Comparison of ENCODE assay signal across 24 cellular contexts in genomic region chr15:35698331-35698730, GRCh38.
DNase-seq lines count a peak whose midpoint lies in the region; ATAC-seq, FAIRE-seq and TF ChIP-seq lines count a peak whose summit lies in the region.
"Had no signal": no experiment of that assay in that cellular context is flagged by ENCODE, and none has a peak within 500 bp of the region (broad histone marks: within the 10 kb centered on the region; RNA-seq: fewer than 3 reads in every experiment).

No MANE protein-coding gene starts in this region.

- no peak overlapping the region for H3K14ac ChIP-seq in H1 (ENCODE audit: insufficient read length)

- H3K4me1 ChIP-seq in H1 (replicated peaks in 1 of 4; ENCODE audit: control insufficient read depth in 3 of 4, insufficient read depth in 4 of 4, low read length in 3 of 4): no peaks in the 10 kb centered on the region; a peak in 3 of 7 replicates
- H3K4me1 ChIP-seq: vagina had no signal

- no peak overlapping the region for H2BK12ac ChIP-seq in H1 (ENCODE audit: low read depth, low read length)

- DNase-seq in AG04450 (ENCODE audit: low read depth, low spot score) (no peak), NCI-H69 (lab: John Stamatoyannopoulos, UW) (peak; percentile 77), H1 (ENCODE audit: low read depth in 1 of 2, low spot score in 2 of 2) (no peak), NCI-H2029 (lab: John Stamatoyannopoulos, UW) (no peak), NCI-H510A treated with DMSO at 0.1 percent for 48 hours (lab: John Stamatoyannopoulos, UW) (no peak), activated T-cell treated with anti-CD3 and anti-CD28 coated beads for 4 hours (no peak)
- DNase-seq: activated CD4-positive, alpha-beta memory T cell treated with anti-CD3 and anti-CD28 coated beads for 36 hours; activated gamma-delta T cell treated with Interleukin-2 at 50 U/mL for 16 hours; caudate nucleus; kidney; natural killer cell; NCI-H524; posterior cingulate gyrus; sigmoid colon; T1000 had no signal

- TF ChIP-seq POLR2A in H1 (IDR thresholded peaks at IDR 0.05; ENCODE audit: control extremely low read depth in 1 of 2, low read depth in 2 of 2, low read length in 2 of 2): no peak

- H3K18ac ChIP-seq in H1 (ENCODE audit: extremely low read depth, low read length): no peak overlapping the region

- TF ChIP-seq CTCF in AG04450 (IDR thresholded peaks at IDR 0.05; ENCODE audit: low read depth, low read length) (no peak), H1 (IDR thresholded peaks at IDR 0.05; ENCODE audit: control extremely low read depth in 1 of 3, insufficient read depth in 1 of 3, low read depth in 1 of 3, low read length in 3 of 3) (no peak), nephron (IDR thresholded peaks at IDR 0.05; ENCODE audit: unreplicated experiment in 3 of 3) (no peak)

- no peak overlapping the region for H3K9ac ChIP-seq in H1 (replicated peaks in 1 of 4; ENCODE audit: extremely low read depth in 1 of 4, low read depth in 3 of 4, low read length in 3 of 4)

- H2BK15ac ChIP-seq in H1 (ENCODE audit: low read length): no peak overlapping the region

- H3K4me2 ChIP-seq in H1 (ENCODE audit: insufficient read depth in 1 of 2, low read depth in 2 of 2, low read length in 2 of 2): no peak overlapping the region; a peak in 1 of 4 replicates

- no peaks in the 10 kb centered on the region for H3K23me2 ChIP-seq in H1 (ENCODE audit: low read depth, low read length)

- no peaks in the 10 kb centered on the region for H3K9me3 Mint-ChIP-seq in nephron
- H3K9me3 Mint-ChIP-seq: activated CD4-positive, alpha-beta memory T cell treated with anti-CD3 and anti-CD28 coated beads for 36 hours; memory B cell; WTC11 had no signal

- ATAC-seq in HG03342 (IDR thresholded peaks at IDR 0.05; ENCODE audit: unreplicated experiment): no peak
- ATAC-seq: HepG2, natural killer cell had no signal

- H2BK5ac ChIP-seq in H1 (ENCODE audit: low read depth, low read length): no peak overlapping the region

- H3K79me2 ChIP-seq in H1 (ENCODE audit: control insufficient read depth in 1 of 2, insufficient read depth in 2 of 2, low read length in 2 of 2): no peaks in the 10 kb centered on the region

- H3K36me3 ChIP-seq in H1 (ENCODE audit: control insufficient read depth in 2 of 4, insufficient read depth in 4 of 4, low read length in 3 of 4): no peaks in the 10 kb centered on the region
- H3K36me3 ChIP-seq: sigmoid colon, vagina had no signal

- H2BK120ac ChIP-seq in H1 (replicated peaks; ENCODE audit: low read depth, low read length): peak overlapping the region; percentile 60

- H3K4ac ChIP-seq in H1 (replicated peaks; ENCODE audit: insufficient read length, low read depth, low read length): no peak overlapping the region

- no peak overlapping the region for H3K4me3 ChIP-seq in AG04450 (ENCODE audit: low read depth, low read length)
- H3K4me3 ChIP-seq in H1 (ENCODE audit: extremely low read depth in 1 of 4, insufficient read depth in 2 of 4, low read depth in 3 of 4, low read length in 4 of 4): no peak overlapping the region
- H3K4me3 ChIP-seq: sigmoid colon, vagina had no signal

- peaks cover 41% of the 10 kb centered on the region for H3K4me1 Mint-ChIP-seq in nephron
- H3K4me1 Mint-ChIP-seq: memory B cell, natural killer cell had no signal

- H3K23ac ChIP-seq in H1 (ENCODE audit: insufficient read length): no peak overlapping the region

- no peak overlapping the region for H2AK5ac ChIP-seq in H1 (ENCODE audit: low read depth, low read length)

- no peak overlapping the region for H4K8ac ChIP-seq in H1 (ENCODE audit: extremely low read depth, insufficient read depth, low read length)

- H4K91ac ChIP-seq in H1 (replicated peaks; ENCODE audit: insufficient read length, low read length): no peak overlapping the region

- H2BK20ac ChIP-seq in H1 (ENCODE audit: low read length): no peak overlapping the region

- no peak for TF ChIP-seq RAD21 in H1 (IDR thresholded peaks at IDR 0.05 in 1 of 2, conservative IDR thresholded peaks at IDR 0.05 in 1 of 2; ENCODE audit: low read depth in 2 of 2, low read length in 2 of 2)

- H3K27ac ChIP-seq in AG04450 (ENCODE audit: low read depth, low read length) (peak overlapping the region; percentile 58), H1 (ENCODE audit: low read depth, low read length) (no peak overlapping the region)
- H3K27ac ChIP-seq: C4-2B, vagina had no signal

- CTCF ChIA-PET in AG04450 (lab: Charles Lee): interaction anchor here (0.7 to 0.8 kb wide), 3 partner anchors 53 to 398 kb away, joined by 3 to 6 read pairs (median 4); no protein-coding TSS in a partner anchor
- CTCF ChIA-PET in H1 (lab: Charles Lee; ENCODE audit: partially characterized antibody): interaction anchor here (0.6 to 1.0 kb wide), 3 partner anchors 42 to 249 kb away, joined by 3 to 4 read pairs (median 3); no protein-coding TSS in a partner anchor

- H2AFZ ChIP-seq in H1 (ENCODE audit: low read length): no peak overlapping the region

- H3K36me3 Mint-ChIP-seq in nephron (ENCODE audit: low read depth): no peaks in the 10 kb centered on the region
- H3K36me3 Mint-ChIP-seq: activated CD4-positive, alpha-beta memory T cell treated with anti-CD3 and anti-CD28 coated beads for 36 hours; memory B cell; natural killer cell; WTC11 had no signal

- peak overlapping the region; percentile 23 to 80 (median 47) for H3K27ac Mint-ChIP-seq in nephron
- H3K27ac Mint-ChIP-seq: activated CD4-positive, alpha-beta memory T cell treated with anti-CD3 and anti-CD28 coated beads for 36 hours; memory B cell; natural killer cell had no signal

- H3K9me3 ChIP-seq in AG04450 (ENCODE audit: control insufficient read depth, insufficient read depth, low read length) (no peaks in the 10 kb centered on the region), H1 (ENCODE audit: insufficient read depth in 2 of 2, low read depth in 1 of 2, low read length in 1 of 2) (no peaks in the 10 kb centered on the region)
- H3K9me3 ChIP-seq: sigmoid colon, vagina had no signal

- no peak for TF ChIP-seq EP300 in H1 (IDR thresholded peaks at IDR 0.05; ENCODE audit: borderline replicate concordance in 1 of 2, low read depth in 2 of 2, low read length in 2 of 2)

- 88% methylated on average over 4 of the region's 4 CpGs; no CpG with 5 or more reads in 1 of the 2 experiments for WGBS in H1 (ENCODE audit: extremely low coverage in 1 of 2, insufficient coverage in 1 of 2, insufficient read length in 1 of 2, insufficient replicate concordance in 2 of 2, low coverage in 1 of 2, low lambda C conversion rate in 2 of 2, missing lambda C conversion rate in 1 of 2), 2 experiments

- H4K20me1 ChIP-seq in H1 (replicated peaks in 1 of 2; ENCODE audit: control insufficient read depth in 1 of 2, insufficient read depth in 2 of 2, low read length in 2 of 2): no peaks in the 10 kb centered on the region

- no peaks in the 10 kb centered on the region for H3K27me3 Mint-ChIP-seq in nephron (ENCODE audit: low read depth)

- H3K4me3 Mint-ChIP-seq in nephron: no peak overlapping the region
- H3K4me3 Mint-ChIP-seq: activated CD4-positive, alpha-beta memory T cell treated with anti-CD3 and anti-CD28 coated beads for 36 hours; memory B cell; natural killer cell; WTC11 had no signal

- H3K56ac ChIP-seq in H1 (replicated peaks; ENCODE audit: insufficient read length, low read depth, low read length): no peak overlapping the region

- no peak for FAIRE-seq in H1 (lab: Jason Lieb, UNC)
- FAIRE-seq: frontal cortex, GM18507, HepG2, kidney had no signal

- POLR2A ChIA-PET in AG04450 (lab: Yijun Ruan, JAX): interaction anchor here (0.7 kb wide), 2 partner anchors 21 to 24 kb away, joined by 7 to 12 read pairs; no protein-coding TSS in a partner anchor
- POLR2A ChIA-PET in H1 (lab: Charles Lee; ENCODE audit: partially characterized antibody): interaction anchor here (0.7 kb wide), 1 partner anchor 138 kb away, joined by 3 read pairs; no protein-coding TSS in a partner anchor

- H3K27me3 ChIP-seq in AG04450 (ENCODE audit: control insufficient read depth, insufficient read depth, low read length) (no peaks in the 10 kb centered on the region), H1 (replicated peaks in 1 of 4; ENCODE audit: control insufficient read depth in 3 of 4, extremely low read depth in 1 of 4, insufficient read depth in 3 of 4, low read length in 3 of 4) (no peaks in the 10 kb centered on the region)
- H3K27me3 ChIP-seq: sigmoid colon, vagina had no signal

- no peaks in the 10 kb centered on the region for H3K79me1 ChIP-seq in H1 (ENCODE audit: low read depth, low read length)

- no peak overlapping the region for H4K5ac ChIP-seq in H1 (ENCODE audit: insufficient read length, low read depth, low read length)

TF ChIP-seq in H1, 55 proteins besides CTCF, POLR2A, EP300 and RAD21:
- no peak for TF ChIP-seq TCF12 (IDR thresholded peaks at IDR 0.05; ENCODE audit: low read depth, low read length)
- no peak for TF ChIP-seq BRCA1 (IDR thresholded peaks at IDR 0.05; ENCODE audit: low read depth, low read length)
- no peak for TF ChIP-seq EZH2 (IDR thresholded peaks at IDR 0.05; ENCODE audit: low read depth, low read length, severe bottlenecking)
- no peak for TF ChIP-seq CHD1 (IDR thresholded peaks at IDR 0.05; ENCODE audit: low read depth, low read length)
- no peak for TF ChIP-seq USF2 (IDR thresholded peaks at IDR 0.05; ENCODE audit: low read length)
- no peak for TF ChIP-seq SUZ12 (IDR thresholded peaks at IDR 0.05; ENCODE audit: low read length)
- no peak for TF ChIP-seq EGR1 (IDR thresholded peaks at IDR 0.05; ENCODE audit: borderline replicate concordance, low read depth, low read length)
- TF ChIP-seq SP2 (IDR thresholded peaks at IDR 0.05; ENCODE audit: low read length): no peak
- TF ChIP-seq NRF1 (IDR thresholded peaks at IDR 0.05; ENCODE audit: low read depth, low read length): no peak
